In the genomic region with DNA sequence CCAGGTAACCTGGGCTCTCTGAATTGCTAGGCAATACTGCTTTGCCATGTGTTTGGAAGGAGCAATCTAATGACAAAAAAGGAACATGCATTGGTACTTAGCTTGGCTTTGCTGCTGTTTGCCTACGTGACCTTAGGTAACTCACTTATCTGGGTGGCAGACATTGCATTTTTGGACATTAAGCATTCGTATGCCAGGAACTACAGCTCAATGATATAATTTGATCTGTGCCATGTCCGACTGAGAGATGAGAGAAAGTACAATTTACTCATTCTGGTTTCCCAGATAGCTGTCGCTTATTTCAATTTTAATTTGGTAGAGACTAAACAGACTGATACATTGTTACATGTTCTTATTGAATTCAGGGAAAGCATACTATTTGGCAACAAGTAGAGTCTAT, we compare ENCODE assay signal across 6 cellular contexts.
"Had no signal": no experiment of that assay in that cellular context is flagged by ENCODE, and none has a peak within 500 bp of the region (broad histone marks: within the 10 kb centered on the region; RNA-seq: fewer than 3 reads in every experiment).

No MANE protein-coding gene starts in this region.

- H3K4me1 Mint-ChIP-seq: H9 had no signal

- H3K27ac Mint-ChIP-seq: H9 had no signal

- DNase-seq: GM23248, GOT3, H9, HCEC 1CT, IMR-90 had no signal

- H3K9ac ChIP-seq: GM23248 had no signal

- H3K4me3 ChIP-seq: GM23248, K562 had no signal

- H3K27ac ChIP-seq: GM23248 had no signal

- H2AFZ ChIP-seq: GM23248 had no signal

- H3K9me3 Mint-ChIP-seq: H9 had no signal

- H3K4me3 Mint-ChIP-seq: H9 had no signal
